ENCODE assay signal across 9 cellular contexts in the genomic region with DNA sequence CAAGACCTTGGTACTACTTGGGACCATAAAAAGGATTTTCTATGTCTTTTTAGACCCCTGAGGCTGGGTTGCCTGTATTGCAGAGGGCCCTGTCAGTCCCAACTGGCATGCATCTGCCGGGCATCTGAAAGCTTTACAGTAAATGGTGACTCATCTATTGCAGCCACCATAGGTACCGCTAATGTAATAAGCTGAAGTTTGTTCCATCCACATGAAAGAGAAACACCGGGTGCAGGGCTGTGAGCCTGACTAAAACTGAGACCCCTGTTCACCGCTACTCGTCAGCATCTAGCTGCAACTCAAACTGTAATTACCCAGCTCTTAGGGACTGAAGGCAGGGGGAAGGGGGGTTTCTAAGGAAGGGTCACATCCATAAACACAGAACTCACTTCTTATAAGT. TPM values are rescaled to one million over a fixed set of nuclear protein-coding genes. Genes with fewer than 3 reads are reported as not detected.
DNase-seq lines count a peak whose midpoint lies in the region; ATAC-seq and TF ChIP-seq lines count a peak whose summit lies in the region.
"Had no signal": no experiment of that assay in that cellular context is flagged by ENCODE, and none has a peak within 500 bp of the region (broad histone marks: within the 10 kb centered on the region; RNA-seq: fewer than 3 reads in every experiment).

No MANE protein-coding gene starts in this region.

- DNase-seq in GM12865 (ENCODE audit: low read depth) = peak; percentile 92
- DNase-seq in T-helper 17 cell = peak in 1 of 3 donors; percentile 14
- DNase-seq in NCI-H2107 treated with DMSO at 0.1 percent for 48 hours (lab: John Stamatoyannopoulos, UW; ENCODE audit: unreplicated experiment) = no peak
- DNase-seq in ovary = no peak
- DNase-seq in uterus = no peak
- no peak for DNase-seq in lower lobe of right lung

- H3K27me3 ChIP-seq in ovary = no peaks in the 10 kb centered on the region
- no peaks in the 10 kb centered on the region for H3K27me3 ChIP-seq in uterus
- no peaks in the 10 kb centered on the region for H3K27me3 ChIP-seq in lower lobe of right lung (ENCODE audit: low read depth)

- H3K36me3 ChIP-seq in ovary (no peaks in the 10 kb centered on the region), uterus (no peaks in the 10 kb centered on the region), lower lobe of right lung (no peaks in the 10 kb centered on the region)

- H3K27ac ChIP-seq in ovary (no peak overlapping the region), uterus (no peak overlapping the region), lower lobe of right lung (no peak overlapping the region)

- peak overlapping the region; percentile 25 for H3K4me3 Mint-ChIP-seq in T-helper 17 cell
- H3K4me3 Mint-ChIP-seq: brain had no signal

- H3K4me1 ChIP-seq in ovary (ENCODE audit: insufficient read depth) (peaks cover 6% of the 10 kb centered on the region), uterus (no peaks in the 10 kb centered on the region), lower lobe of right lung (peaks cover 14% of the 10 kb centered on the region)

- H3K9me3 ChIP-seq in T-helper 17 cell (ENCODE audit: control insufficient read depth, low read length, poor library complexity, severe bottlenecking) (no peaks in the 10 kb centered on the region), ovary (no peaks in the 10 kb centered on the region), uterus (no peaks in the 10 kb centered on the region), lower lobe of right lung (no peaks in the 10 kb centered on the region)

- H3K4me3 ChIP-seq in GM12865 (ENCODE audit: low read depth, low read length) (no peak overlapping the region), ovary (no peak overlapping the region), uterus (no peak overlapping the region), lower lobe of right lung (no peak overlapping the region)

- H3K27ac Mint-ChIP-seq in T-helper 17 cell = peak overlapping the region; percentile 81

- TF ChIP-seq CTCF in GM12865 (IDR thresholded peaks at IDR 0.05; ENCODE audit: insufficient read depth, low read depth, low read length, missing control alignments) (no peak), ovary (IDR thresholded peaks at IDR 0.05) (no peak), uterus (IDR thresholded peaks at IDR 0.05) (no peak), lower lobe of right lung (IDR thresholded peaks at IDR 0.05) (no peak)

- TF ChIP-seq EP300 in ovary (IDR thresholded peaks at IDR 0.05) = no peak

- no peaks in the 10 kb centered on the region for H3K36me3 Mint-ChIP-seq in T-helper 17 cell (ENCODE audit: low read depth)
- H3K36me3 Mint-ChIP-seq: brain had no signal

- intact Hi-C loops in ovary (cut with DNase I) = no loop called here
- intact Hi-C loops in uterus (cut with DNase I; ENCODE audit: low total_unique reads) = no loop called here
- intact Hi-C loops in lower lobe of right lung (cut with DNase I) = no loop called here

- WGBS in ovary, 3 donors = 91 to 93% (median 92%) methylated on average over 5 of the region's 5 CpGs

- TF ChIP-seq POLR2A in ovary (IDR thresholded peaks at IDR 0.05) (no peak), uterus (IDR thresholded peaks at IDR 0.05) (no peak)

- no peaks in the 10 kb centered on the region for H3K27me3 Mint-ChIP-seq in T-helper 17 cell
- H3K27me3 Mint-ChIP-seq: brain had no signal

- H3K4me1 Mint-ChIP-seq in T-helper 17 cell = peaks cover 62% of the 10 kb centered on the region

- peak; percentile 88 for ATAC-seq in HG02588 (IDR thresholded peaks at IDR 0.05; ENCODE audit: unreplicated experiment)
- ATAC-seq in T-helper 17 cell = peak; percentile 67
- ATAC-seq in esophagus mucosa = peak; percentile 35
- no peak for ATAC-seq in lower lobe of right lung

RNA-seq across cellular contexts. Expression of a gene that starts 49.5 kb away (rescaled TPM):
- total RNA-seq in T-helper 17 cell = 10 to 100 TPM; 28.6 to 31.2 TPM
- 7.3 TPM for total RNA-seq in esophagus mucosa
- 10 to 100 TPM in 4 of 7 donors, 1 to 10 TPM in 3; 4.5 to 13.7 (median 11.2) TPM for total RNA-seq in ovary
- 1 to 10 TPM; 4.5 to 6.0 TPM for polyA plus RNA-seq in ovary
- total RNA-seq in uterus = 10 to 100 TPM in 2 of 4 donors, 1 to 10 TPM in 2; 3.3 to 16.3 (median 7.2) TPM
- total RNA-seq in lower lobe of right lung = 5.6 TPM

Comparison
In these comparisons a context has a peak if more than half of its experiments do, and no peak if none do; other contexts are left out.
1. ATAC-seq: peak in HG02588 (single experiment), T-helper 17 cell (single experiment) and esophagus mucosa (single experiment); none in lower lobe of right lung (0 of 2).